19 cellular contexts compared by ENCODE assay signal in the genomic region with DNA sequence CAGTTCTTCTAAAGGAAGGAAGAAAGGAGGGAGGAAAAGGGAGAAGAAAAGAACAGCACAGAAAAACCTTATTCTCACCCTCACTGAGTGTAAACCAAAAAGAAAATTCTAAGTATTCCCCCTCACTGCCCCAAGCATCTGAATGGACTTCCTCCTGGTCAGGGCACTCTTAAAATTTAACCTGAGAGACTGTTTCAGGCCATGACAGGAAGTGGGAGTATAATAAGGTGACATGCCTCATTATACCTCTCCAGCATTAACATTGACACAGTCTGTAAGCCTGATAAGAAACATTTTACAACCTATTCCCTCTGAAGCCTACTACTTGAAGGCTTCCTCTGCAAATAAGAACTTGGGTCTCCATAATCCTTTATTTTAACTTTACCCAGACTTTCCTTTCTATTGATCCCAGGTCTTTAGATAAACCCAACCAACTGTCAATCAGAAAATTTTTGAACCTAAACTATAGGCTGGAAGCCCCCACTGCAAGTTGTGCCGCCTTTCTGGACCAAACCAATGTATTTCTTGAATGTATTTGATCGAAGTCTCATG. TPM values are rescaled to one million over a fixed set of nuclear protein-coding genes. Genes with fewer than 3 reads are reported as not detected.
DNase-seq lines count a peak whose midpoint lies in the region; ATAC-seq, FAIRE-seq and TF ChIP-seq lines count a peak whose summit lies in the region.
"Had no signal": no experiment of that assay in that cellular context is flagged by ENCODE, and none has a peak within 500 bp of the region (broad histone marks: within the 10 kb centered on the region; RNA-seq: fewer than 3 reads in every experiment).

No MANE protein-coding gene starts in this region.

- FAIRE-seq in kidney (lab: Jason Lieb, UNC), result no peak
- FAIRE-seq: A204.1 had no signal

- H3K9ac ChIP-seq in kidney (ENCODE audit: low read length in 2 of 2), result no peak overlapping the region
- H3K9ac ChIP-seq: BLaER1 treated with 17β-estradiol and CSF1 and Interleukin-3, amounts not matched to agents 10 nM and 100 nM had no signal

- H3K4me3 ChIP-seq in heart right ventricle (no peak overlapping the region), heart left ventricle (no peak overlapping the region), kidney (ENCODE audit: low read length in 2 of 2) (no peak overlapping the region), upper lobe of left lung (no peak overlapping the region)
- H3K4me3 ChIP-seq: BLaER1 treated with 17β-estradiol and CSF1 and Interleukin-3, amounts not matched to agents 10 nM and 100 nM had no signal

- TF ChIP-seq CTCF in heart right ventricle (IDR thresholded peaks at IDR 0.05) (no peak), heart left ventricle (IDR thresholded peaks at IDR 0.05) (no peak), kidney (IDR thresholded peaks at IDR 0.05; ENCODE audit: borderline replicate concordance, extremely low read depth, insufficient read depth) (no peak), upper lobe of left lung (IDR thresholded peaks at IDR 0.05) (no peak)

- peak overlapping the region in 8 of 10 donors; percentile 3 to 60 (median 24) for H3K27ac ChIP-seq in heart right ventricle
- H3K27ac ChIP-seq in heart left ventricle, result peak overlapping the region in 6 of 12 donors; percentile 5 to 55 (median 30)
- peak overlapping the region; percentile 2 to 19 for H3K27ac ChIP-seq in kidney (ENCODE audit: low read depth in 2 of 2, low read length in 2 of 2)
- peak overlapping the region; percentile 13 to 80 (median 61) for H3K27ac ChIP-seq in upper lobe of left lung
- H3K27ac ChIP-seq: BLaER1 treated with 17β-estradiol and CSF1 and Interleukin-3, amounts not matched to agents 10 nM and 100 nM had no signal

- DNase-seq in heart right ventricle (no peak), heart left ventricle (no peak), kidney (no peak), upper lobe of left lung (no peak), COLO829 (ENCODE audit: low spot score) (no peak), GM19240 (ENCODE audit: insufficient read length, low spot score) (no peak), occipital lobe (lab: John Stamatoyannopoulos, UW) (no peak)
- DNase-seq: activated CD8-positive, alpha-beta T cell treated with anti-CD3 and anti-CD28 coated beads, Interleukin-2, amount 10 ng/mL, durations not matched to agents 7 days and 5 days; activated naive CD8-positive, alpha-beta T cell treated with anti-CD3 and anti-CD28 coated beads, Interleukin-2, amount 50 U/mL, for 24 hours; activated T-cell treated with anti-CD3 and anti-CD28 coated beads, Interleukin-2, amount 50 U/mL, for 72 hours; DND-41; NCI-H187; NCI-H446 treated with DMSO at 0.1 percent for 48 hours; SHP77; stimulated activated naive CD8-positive, alpha-beta T cell treated with anti-CD3 and anti-CD28 coated beads, Interleukin-15, Interleukin-2, amounts not matched to agents 100 U/mL and 50 U/mL, for 24 hours; T-helper 1 cell had no signal

- H3K9me3 ChIP-seq in heart right ventricle, result no peaks in the 10 kb centered on the region
- no peaks in the 10 kb centered on the region for H3K9me3 ChIP-seq in heart left ventricle
- no peaks in the 10 kb centered on the region for H3K9me3 ChIP-seq in kidney (ENCODE audit: control insufficient read depth in 1 of 2, low read length in 2 of 2)
- H3K9me3 ChIP-seq in upper lobe of left lung, result no peaks in the 10 kb centered on the region
- H3K9me3 ChIP-seq: BLaER1 treated with 17β-estradiol and CSF1 and Interleukin-3, amounts not matched to agents 10 nM and 100 nM had no signal

- intact Hi-C loops in heart right ventricle (cut with DNase I), result loop anchor here in 1 of 10 donors (5.0 kb wide), 1 partner anchor 41 kb away; no protein-coding TSS in a partner anchor
- intact Hi-C loops in heart left ventricle (cut with DNase I), result loop anchor here in 2 of 10 donors (2.0 kb wide), 2 partner anchors 39 to 41 kb away; no protein-coding TSS in a partner anchor
- intact Hi-C loops in kidney (cut with DNase I), result no loop called here

- TF ChIP-seq POLR2A in heart left ventricle (IDR thresholded peaks at IDR 0.05), result no peak
- TF ChIP-seq POLR2A in upper lobe of left lung (IDR thresholded peaks at IDR 0.05), result no peak

- H3K36me3 ChIP-seq in heart right ventricle, result no peaks in the 10 kb centered on the region
- no peaks in the 10 kb centered on the region for H3K36me3 ChIP-seq in heart left ventricle
- no peaks in the 10 kb centered on the region for H3K36me3 ChIP-seq in kidney (ENCODE audit: control insufficient read depth in 1 of 2, insufficient read depth in 2 of 2, low read length in 2 of 2)
- peaks cover 0 to 3% (median 0%) of the 10 kb centered on the region in 4 donors for H3K36me3 ChIP-seq in upper lobe of left lung
- H3K36me3 ChIP-seq: BLaER1 treated with 17β-estradiol and CSF1 and Interleukin-3, amounts not matched to agents 10 nM and 100 nM had no signal

- no peak for TF ChIP-seq EP300 in upper lobe of left lung (IDR thresholded peaks at IDR 0.05)

- ATAC-seq in heart right ventricle (no peak), heart left ventricle (no peak), HG03432 (IDR thresholded peaks at IDR 0.05; ENCODE audit: unreplicated experiment) (peak; percentile 46), upper lobe of left lung (ENCODE audit: low FRiP score in 2 of 2) (no peak)
- ATAC-seq: activated CD8-positive, alpha-beta T cell treated with anti-CD3 and anti-CD28 coated beads, Interleukin-2, amount 10 ng/mL, durations not matched to agents 7 days and 5 days; activated naive CD8-positive, alpha-beta T cell treated with anti-CD3 and anti-CD28 coated beads, Interleukin-2, amount 50 U/mL, for 24 hours; activated T-cell treated with anti-CD3 and anti-CD28 coated beads, Interleukin-2, amount 50 U/mL, for 72 hours; stimulated activated naive CD8-positive, alpha-beta T cell treated with anti-CD3 and anti-CD28 coated beads, Interleukin-15, Interleukin-2, amounts not matched to agents 100 U/mL and 50 U/mL, for 24 hours had no signal

- H3K4me1 ChIP-seq in heart right ventricle (peaks cover 9 to 55% (median 20%) of the 10 kb centered on the region in 9 donors), heart left ventricle (peaks cover 0 to 58% (median 17%) of the 10 kb centered on the region in 12 donors), kidney (ENCODE audit: control insufficient read depth in 1 of 2, insufficient read depth in 1 of 2, low read depth in 1 of 2, low read length in 2 of 2) (peaks cover 9 to 29% of the 10 kb centered on the region in 2 donors), upper lobe of left lung (peaks cover 25 to 54% (median 37%) of the 10 kb centered on the region in 4 donors)

- H3K27me3 ChIP-seq in heart right ventricle (no peaks in the 10 kb centered on the region), heart left ventricle (no peaks in the 10 kb centered on the region), upper lobe of left lung (no peaks in the 10 kb centered on the region)
- H3K27me3 ChIP-seq: BLaER1 treated with 17β-estradiol and CSF1 and Interleukin-3, amounts not matched to agents 10 nM and 100 nM had no signal

- WGBS in heart right ventricle, 2 donors, result 90 to 92% methylated on average over 2 of the region's 2 CpGs
- WGBS in heart left ventricle, 4 donors, result 95 to 100% (median 95%) methylated on average over 2 of the region's 2 CpGs
- 93 to 94% methylated on average over 2 of the region's 2 CpGs for WGBS in upper lobe of left lung, 2 donors

RNA-seq across cellular contexts. Expression of gene SLCO2A1, which starts 41.7 kb away (rescaled TPM):
- 10 to 100 TPM in 4 of 10 donors, 1 to 10 TPM in 6; 3.6 to 30.4 (median 8.4) TPM for total RNA-seq in heart right ventricle
- polyA plus RNA-seq in heart right ventricle, result 10 to 100 TPM; 13.4 to 14.2 TPM
- 10 to 100 TPM in 6 of 9 donors, 1 to 10 TPM in 3; 2.8 to 28.4 (median 13.9) TPM for total RNA-seq in heart left ventricle
- polyA plus RNA-seq in heart left ventricle, result 10 to 100 TPM in 1 of 2 donors, 1 to 10 TPM in 1; 8.3 to 13.9 TPM
- total RNA-seq in kidney, result 169 TPM
- polyA plus RNA-seq in kidney (ENCODE audit: insufficient read depth, low read depth, low replicate concordance), result 27.2 TPM
- total RNA-seq in upper lobe of left lung, result 100 to 1,000 TPM in 5 of 6 donors, 10 to 100 TPM in 1; 56.2 to 308 (median 133) TPM
- 0.78 TPM for total RNA-seq in occipital lobe
- total RNA-seq: activated CD8-positive, alpha-beta T cell treated with anti-CD3 and anti-CD28 coated beads, Interleukin-2, amount 10 ng/mL, durations not matched to agents 7 days and 5 days had no signal
